ENCODE assay signal across 1 cellular context in genomic region chr2:102147935-102148334, GRCh38.
TF ChIP-seq lines count a peak whose summit lies in the region.

No MANE protein-coding gene starts in this region.

TF ChIP-seq in K562, 482 proteins besides CTCF, POLR2A, EP300 and RAD21 (continued from another document):
- TF ChIP-seq RNF219 (CRISPR knock-in tag; IDR thresholded peaks at IDR 0.05) (no peak), PTBP1 (IDR thresholded peaks at IDR 0.05; ENCODE audit: low read depth, low read length) (no peak), BHLHE40 (IDR thresholded peaks at IDR 0.05; ENCODE audit: low read length) (peak; percentile 51; the same call in 1 of the 2 replicates), CEBPB (tag; IDR thresholded peaks at IDR 0.05) (no peak), BRD9 (IDR thresholded peaks at IDR 0.05; ENCODE audit: low read depth, partially characterized antibody) (no peak), EGR1 (conservative IDR thresholded peaks at IDR 0.05) (0 out of 2 replicates have a peak, but pooled peaks have one; percentile 5)
